Comparison of ENCODE assay signal across 9 cellular contexts in the genomic region with DNA sequence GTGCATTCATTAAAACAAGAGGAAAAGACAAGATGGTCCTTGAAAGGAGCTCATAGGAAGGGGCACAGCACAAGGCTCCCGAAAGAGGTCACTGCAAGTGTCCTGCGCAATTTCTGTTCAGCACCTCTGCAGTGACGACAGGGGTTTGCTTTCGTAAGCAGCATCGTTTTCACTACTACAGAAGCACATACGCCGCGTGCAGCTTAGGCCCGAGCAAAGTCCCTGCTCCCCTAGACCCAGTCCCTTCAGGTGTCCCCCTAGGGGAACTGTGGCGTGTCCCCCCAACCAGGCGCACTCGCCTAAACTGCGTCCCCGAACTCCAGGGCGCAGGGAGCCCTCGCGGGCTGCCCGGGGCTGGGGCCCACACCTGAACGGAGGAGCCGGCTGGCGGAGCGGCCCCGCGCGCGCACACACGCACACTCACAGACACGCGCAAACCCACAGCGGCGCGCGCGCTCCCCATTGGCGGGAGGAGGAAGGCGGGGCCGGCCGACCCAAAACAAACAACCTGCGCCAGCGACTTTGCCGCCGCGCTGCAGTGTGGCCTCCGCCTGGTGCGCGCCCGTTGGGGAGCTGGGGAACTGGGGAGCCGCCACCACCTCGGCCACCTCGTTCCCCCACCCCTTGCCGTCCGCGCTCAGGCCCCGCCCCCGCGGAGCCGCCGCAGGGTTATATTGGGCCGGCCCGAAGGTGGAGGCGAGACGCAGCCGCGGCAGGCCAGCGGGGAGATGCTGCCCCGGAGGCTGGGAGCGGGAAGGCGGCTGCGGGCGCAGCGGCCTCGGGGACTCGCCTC. TPM values are rescaled to one million over a fixed set of nuclear protein-coding genes. Genes with fewer than 3 reads are reported as not detected.
DNase-seq lines count a peak whose midpoint lies in the region; ATAC-seq and FAIRE-seq lines count a peak whose summit lies in the region.
"Had no signal": no experiment of that assay in that cellular context is flagged by ENCODE, and none has a peak within 500 bp of the region (broad histone marks: within the 10 kb centered on the region; RNA-seq: fewer than 3 reads in every experiment).

A gene with protein sequence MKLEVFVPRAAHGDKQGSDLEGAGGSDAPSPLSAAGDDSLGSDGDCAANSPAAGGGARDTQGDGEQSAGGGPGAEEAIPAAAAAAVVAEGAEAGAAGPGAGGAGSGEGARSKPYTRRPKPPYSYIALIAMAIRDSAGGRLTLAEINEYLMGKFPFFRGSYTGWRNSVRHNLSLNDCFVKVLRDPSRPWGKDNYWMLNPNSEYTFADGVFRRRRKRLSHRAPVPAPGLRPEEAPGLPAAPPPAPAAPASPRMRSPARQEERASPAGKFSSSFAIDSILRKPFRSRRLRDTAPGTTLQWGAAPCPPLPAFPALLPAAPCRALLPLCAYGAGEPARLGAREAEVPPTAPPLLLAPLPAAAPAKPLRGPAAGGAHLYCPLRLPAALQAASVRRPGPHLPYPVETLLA (plus strand): TSS at position 699 of the 793 bp plus-strand sequence. CDS start 607 bp downstream, outside the sequence.

- H3K9me3 Mint-ChIP-seq in T-cell: peaks cover 0 to 2% (median under 1%) of the 10 kb centered on the region in 3 donors
- H3K9me3 Mint-ChIP-seq in naive thymus-derived CD8-positive, alpha-beta T cell: peaks cover 0 to 4% (median 0%) of the 10 kb centered on the region in 9 donors

- DNase-seq in NCI-H82 (lab: John Stamatoyannopoulos, UW): peak; percentile 33
- no peak for DNase-seq in NCI-H82 treated with DMSO at 0.1 percent for 48 hours (lab: John Stamatoyannopoulos, UW; ENCODE audit: unreplicated experiment)
- DNase-seq in T-cell: no peak
- DNase-seq in naive thymus-derived CD8-positive, alpha-beta T cell: no peak
- DNase-seq in RCC 7860 (ENCODE audit: low spot score): no peak
- no peak for DNase-seq in stimulated activated CD4-positive, alpha-beta T cell treated with anti-CD3 and anti-CD28 coated beads, Interleukin-4, amount 100 ng/mL, for 1 hour
- DNase-seq in islet precursor cell: no peak
- DNase-seq: DND-41 had no signal

- peaks cover 0 to 7% of the 10 kb centered on the region in 2 donors for H3K4me1 ChIP-seq in esophagus (ENCODE audit: control insufficient read depth in 2 of 2, insufficient read depth in 2 of 2, low read length in 1 of 2)

- no peak for FAIRE-seq in RCC 7860 (lab: Jason Lieb, UNC)

- peak within 1 kb of the TSS; percentile 49 to 59 (median 52) for H3K4me3 Mint-ChIP-seq in T-cell
- H3K4me3 Mint-ChIP-seq in naive thymus-derived CD8-positive, alpha-beta T cell: peak within 1 kb of the TSS; percentile 53 to 82 (median 66)

- CTCF ChIA-PET in T-cell (lab: Charles Lee): no interaction called here

- no peak for ATAC-seq in T-cell (replicated peaks in 1 of 4)
- ATAC-seq in naive thymus-derived CD8-positive, alpha-beta T cell: no peak

- H3K27me3 ChIP-seq in esophagus (ENCODE audit: control insufficient read depth in 1 of 2, insufficient read depth in 2 of 2, low read length in 2 of 2): no peaks in the 10 kb centered on the region

- H3K27ac Mint-ChIP-seq in T-cell: no peak within 1 kb of the TSS
- peak within 1 kb of the TSS in 1 of 10 donors; percentile 53 for H3K27ac Mint-ChIP-seq in naive thymus-derived CD8-positive, alpha-beta T cell

- peak within 1 kb of the TSS; percentile 76 to 85 for H3K4me3 ChIP-seq in esophagus (ENCODE audit: low read depth in 1 of 2, low read length in 2 of 2)

- POLR2A ChIA-PET in T-cell (lab: Charles Lee): no interaction called here
- POLR2A ChIA-PET in naive thymus-derived CD8-positive, alpha-beta T cell (lab: Charles Lee): interaction anchor here (0.6 kb wide), 1 partner anchor 511 kb away, joined by 3 read pairs; no protein-coding TSS in a partner anchor

- no peaks in the 10 kb centered on the region for H3K36me3 Mint-ChIP-seq in T-cell
- H3K36me3 Mint-ChIP-seq in naive thymus-derived CD8-positive, alpha-beta T cell: peaks cover 0 to 7% (median 2%) of the 10 kb centered on the region in 3 donors

- H3K36me3 ChIP-seq in esophagus (ENCODE audit: control insufficient read depth in 2 of 2, insufficient read depth in 2 of 2, low read length in 1 of 2): no peaks in the 10 kb centered on the region

- H3K4me1 Mint-ChIP-seq in T-cell: peaks cover 30 to 34% (median 33%) of the 10 kb centered on the region in 3 donors
- H3K4me1 Mint-ChIP-seq in naive thymus-derived CD8-positive, alpha-beta T cell: peaks cover 16 to 37% (median 29%) of the 10 kb centered on the region in 4 donors

- no peaks in the 10 kb centered on the region for H3K9me3 ChIP-seq in esophagus (ENCODE audit: control insufficient read depth in 2 of 2, insufficient read depth in 1 of 2, low read depth in 1 of 2, low read length in 1 of 2)

- H3K27me3 Mint-ChIP-seq in T-cell: peaks cover 62 to 70% of the 10 kb centered on the region in 2 donors
- H3K27me3 Mint-ChIP-seq in naive thymus-derived CD8-positive, alpha-beta T cell: peaks cover 43 to 81% (median 59%) of the 10 kb centered on the region in 5 donors

- WGBS in esophagus, 2 donors: 1% methylated on average over 66 to 73 of the region's 73 CpGs

- peak within 1 kb of the TSS; percentile 88 to 95 for H3K27ac ChIP-seq in esophagus (ENCODE audit: low read depth in 2 of 2, low read length in 1 of 2)

RNA-seq across cellular contexts. Expression of the gene that starts here (rescaled TPM):
- total RNA-seq in T-cell: under 1 TPM in 1 of 5 donors, not detected in 4; 0.09 TPM
- polyA plus RNA-seq in esophagus: 1 to 10 TPM; 7.8 to 8.7 TPM
- not detected for total RNA-seq in naive thymus-derived CD8-positive, alpha-beta T cell
- polyA plus RNA-seq in naive thymus-derived CD8-positive, alpha-beta T cell: not detected

Comparison
In these comparisons a context has a peak if more than half of its experiments do, and no peak if none do; other contexts are left out.
1. RNA of the gene that starts here (polyA plus RNA-seq): 7.8 to 8.7 TPM in esophagus; not detected in naive thymus-derived CD8-positive, alpha-beta T cell; every median in the first group is over 4 times any median in the second.